ENCODE assay signal across 9 cellular contexts in genomic region chr5:81755320-81755719, GRCh38. TPM values are rescaled to one million over a fixed set of nuclear protein-coding genes. Genes with fewer than 3 reads are reported as not detected.
DNase-seq lines count a peak whose midpoint lies in the region; ATAC-seq and TF ChIP-seq lines count a peak whose summit lies in the region.
"Had no signal": no experiment of that assay in that cellular context is flagged by ENCODE, and none has a peak within 500 bp of the region (broad histone marks: within the 10 kb centered on the region; RNA-seq: fewer than 3 reads in every experiment).

No MANE protein-coding gene starts in this region.

- H3K9me3 ChIP-seq in upper lobe of left lung = no peaks in the 10 kb centered on the region

- peak in 1 of 4 donors; percentile 15 for TF ChIP-seq POLR2A in upper lobe of left lung (IDR thresholded peaks at IDR 0.05)

- H3K27me3 ChIP-seq in brain microvascular endothelial cell (replicated peaks) = no peaks in the 10 kb centered on the region
- H3K27me3 ChIP-seq in upper lobe of left lung = no peaks in the 10 kb centered on the region

- no peaks in the 10 kb centered on the region for H3K9me3 Mint-ChIP-seq in activated naive CD8-positive, alpha-beta T cell treated with anti-CD3 and anti-CD28 coated beads for 36 hours
- no peaks in the 10 kb centered on the region for H3K9me3 Mint-ChIP-seq in stimulated activated naive CD8-positive, alpha-beta T cell treated with anti-CD3 and anti-CD28 coated beads, Interleukin-15, amount 100 ng/mL, for 72 hours

- no peak overlapping the region for H3K27ac Mint-ChIP-seq in activated naive CD8-positive, alpha-beta T cell treated with anti-CD3 and anti-CD28 coated beads for 36 hours
- no peak overlapping the region for H3K27ac Mint-ChIP-seq in stimulated activated naive CD8-positive, alpha-beta T cell treated with anti-CD3 and anti-CD28 coated beads, Interleukin-15, amount 100 ng/mL, for 72 hours

- H3K27ac ChIP-seq in brain microvascular endothelial cell = peak overlapping the region; percentile 20
- H3K27ac ChIP-seq in upper lobe of left lung = peak overlapping the region; percentile 37 to 65 (median 52)

- DNase-seq in DMS 273 (lab: John Stamatoyannopoulos, UW; ENCODE audit: unreplicated experiment) (peak; percentile 30), DMS 273 treated with DMSO at 0.1 percent for 48 hours (lab: John Stamatoyannopoulos, UW) (no peak), brain microvascular endothelial cell (peak; percentile 86), kidney tubule cell (ENCODE audit: low spot score) (peak; percentile 88), upper lobe of left lung (peak in 1 of 2 donors; percentile 70), NOMO-1 treated with dmso at 0.1 percent for 144 hours (lab: John Stamatoyannopoulos, UW; ENCODE audit: unreplicated experiment) (no peak)
- DNase-seq in activated naive CD8-positive, alpha-beta T cell treated with anti-CD3 and anti-CD28 coated beads for 36 hours = no peak
- no peak for DNase-seq in stimulated activated naive CD8-positive, alpha-beta T cell treated with anti-CD3 and anti-CD28 coated beads, Interleukin-15, amount 100 ng/mL, for 72 hours
- DNase-seq: activated T-cell treated with anti-CD3 and anti-CD28 coated beads for 4 hours had no signal

- H3K4me1 Mint-ChIP-seq in activated naive CD8-positive, alpha-beta T cell treated with anti-CD3 and anti-CD28 coated beads for 36 hours = peaks cover 6% of the 10 kb centered on the region
- H3K4me1 Mint-ChIP-seq in stimulated activated naive CD8-positive, alpha-beta T cell treated with anti-CD3 and anti-CD28 coated beads, Interleukin-15, amount 100 ng/mL, for 72 hours = peaks cover 7% of the 10 kb centered on the region

- TF ChIP-seq CTCF in brain microvascular endothelial cell (IDR thresholded peaks at IDR 0.05; ENCODE audit: low read depth, low read length, missing control alignments) (no peak), upper lobe of left lung (IDR thresholded peaks at IDR 0.05) (no peak)

- no peaks in the 10 kb centered on the region for H3K27me3 Mint-ChIP-seq in activated naive CD8-positive, alpha-beta T cell treated with anti-CD3 and anti-CD28 coated beads for 36 hours
- peaks cover 8% of the 10 kb centered on the region for H3K27me3 Mint-ChIP-seq in stimulated activated naive CD8-positive, alpha-beta T cell treated with anti-CD3 and anti-CD28 coated beads, Interleukin-15, amount 100 ng/mL, for 72 hours

- ATAC-seq in upper lobe of left lung (ENCODE audit: low FRiP score in 2 of 2) = peak in 1 of 2 donors; percentile 30
- ATAC-seq in stimulated activated naive CD8-positive, alpha-beta T cell treated with anti-CD3 and anti-CD28 coated beads, Interleukin-15, amount 100 ng/mL, for 72 hours = no peak

- H3K36me3 Mint-ChIP-seq in activated naive CD8-positive, alpha-beta T cell treated with anti-CD3 and anti-CD28 coated beads for 36 hours = no peaks in the 10 kb centered on the region

- H3K4me3 ChIP-seq in brain microvascular endothelial cell (ENCODE audit: low read depth, low read length) (no peak overlapping the region), upper lobe of left lung (no peak overlapping the region)

- in situ Hi-C loops in brain microvascular endothelial cell (cut with HindIII; ENCODE audit: low pct_ligation_motif_present, low sequenced_read_pairs) = no loop called here

- peak in 2 of 4 donors; percentile 28 to 71 for TF ChIP-seq EP300 in upper lobe of left lung (IDR thresholded peaks at IDR 0.05)

- H3K4me1 ChIP-seq in upper lobe of left lung = peaks cover 15 to 21% (median 16%) of the 10 kb centered on the region in 4 donors

- WGBS in upper lobe of left lung, 2 donors = 40 to 48% methylated on average over 2 of the region's 2 CpGs

- no peaks in the 10 kb centered on the region for H3K36me3 ChIP-seq in brain microvascular endothelial cell (replicated peaks)
- no peaks in the 10 kb centered on the region for H3K36me3 ChIP-seq in upper lobe of left lung

- no peak overlapping the region for H3K4me3 Mint-ChIP-seq in activated naive CD8-positive, alpha-beta T cell treated with anti-CD3 and anti-CD28 coated beads for 36 hours
- H3K4me3 Mint-ChIP-seq in stimulated activated naive CD8-positive, alpha-beta T cell treated with anti-CD3 and anti-CD28 coated beads, Interleukin-15, amount 100 ng/mL, for 72 hours = no peak overlapping the region

RNA-seq across cellular contexts. Expression of gene SSBP2, which starts 4.4 kb away (rescaled TPM):
- 100 to 1,000 TPM in 1 of 6 donors, 10 to 100 TPM in 5; 23.0 to 110 (median 32.9) TPM for total RNA-seq in upper lobe of left lung
- total RNA-seq in activated naive CD8-positive, alpha-beta T cell treated with anti-CD3 and anti-CD28 coated beads for 36 hours = 1 to 10 TPM; 8.3 to 8.9 TPM

Comparison
In these comparisons a context has a peak if more than half of its experiments do, and no peak if none do; other contexts are left out.
1. DNase-seq: peak in DMS 273 (single experiment), brain microvascular endothelial cell (single experiment) and kidney tubule cell (single experiment); none in DMS 273 treated with DMSO at 0.1 percent for 48 hours (single experiment), activated naive CD8-positive, alpha-beta T cell treated with anti-CD3 and anti-CD28 coated beads for 36 hours (single experiment), NOMO-1 treated with dmso at 0.1 percent for 144 hours (single experiment) and stimulated activated naive CD8-positive, alpha-beta T cell treated with anti-CD3 and anti-CD28 coated beads, Interleukin-15, amount 100 ng/mL, for 72 hours (0 of 2).